9 cellular contexts compared by ENCODE assay signal in the genomic region with DNA sequence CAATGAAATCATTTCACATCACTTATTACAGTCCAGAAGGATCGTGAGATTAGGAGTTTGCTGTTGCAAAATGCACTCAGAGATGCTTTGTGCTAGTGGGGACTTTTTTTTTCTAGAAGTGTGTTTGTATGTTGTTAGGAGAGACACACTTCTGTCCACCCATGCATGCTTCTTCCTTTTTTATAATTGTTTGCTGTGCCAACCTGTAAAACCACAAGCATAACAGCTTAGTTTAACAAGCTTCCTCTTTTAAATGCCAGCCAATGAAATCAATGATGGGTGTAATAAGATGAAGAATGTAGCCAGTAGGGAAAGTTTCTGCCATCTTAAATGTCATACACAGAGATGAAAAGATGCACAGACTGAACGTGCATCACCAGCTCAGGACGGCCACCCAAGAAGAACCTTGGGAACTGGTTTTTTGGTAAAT.
DNase-seq lines count a peak whose midpoint lies in the region; ATAC-seq and TF ChIP-seq lines count a peak whose summit lies in the region.
"Had no signal": no experiment of that assay in that cellular context is flagged by ENCODE, and none has a peak within 500 bp of the region (broad histone marks: within the 10 kb centered on the region; RNA-seq: fewer than 3 reads in every experiment).

No MANE protein-coding gene starts in this region.

- no peaks in the 10 kb centered on the region for H3K36me3 ChIP-seq in neutrophil

- TF ChIP-seq POLR2A in erythroblast (IDR thresholded peaks at IDR 0.05; ENCODE audit: low read length), result no peak

- peak; percentile 11 for TF ChIP-seq CTCF in neutrophil (IDR thresholded peaks at IDR 0.05)

- H3K9me3 ChIP-seq in neutrophil, result no peaks in the 10 kb centered on the region

- H3K27ac ChIP-seq in neutrophil, result peak overlapping the region; percentile 82

- DNase-seq in NCI-H345 (lab: John Stamatoyannopoulos, UW), result peak; percentile 16
- no peak for DNase-seq in NCI-H345 treated with DMSO at 0.1 percent for 48 hours (lab: John Stamatoyannopoulos, UW; ENCODE audit: unreplicated experiment)
- DNase-seq in SKM-1 (lab: John Stamatoyannopoulos, UW; ENCODE audit: unreplicated experiment), result peak; percentile 74
- DNase-seq in 8988T, result no peak
- DNase-seq in erythroblast (lab: John Stamatoyannopoulos, UW), result no peak
- DNase-seq: NCI-H524 had no signal

- peak overlapping the region in 1 of 2 experiments; percentile 36 for H3K4me3 ChIP-seq in neutrophil (ENCODE audit: low read depth in 1 of 2, low read length in 1 of 2)

- H3K4me1 ChIP-seq in neutrophil (ENCODE audit: control insufficient read depth in 1 of 2, insufficient read depth in 1 of 2, low read depth in 1 of 2, low read length in 1 of 2), result peaks cover 33 to 37% of the 10 kb centered on the region in 2 experiments

- no peaks in the 10 kb centered on the region for H3K27me3 ChIP-seq in neutrophil

- ATAC-seq in HG03135 (IDR thresholded peaks at IDR 0.05; ENCODE audit: unreplicated experiment) (peak; percentile 44), GM21515 (IDR thresholded peaks at IDR 0.05; ENCODE audit: unreplicated experiment) (no peak)

Comparison
In these comparisons a context has a peak if more than half of its experiments do, and no peak if none do; other contexts are left out.
1. DNase-seq: peak in NCI-H345 (single experiment) and SKM-1 (single experiment); none in NCI-H345 treated with DMSO at 0.1 percent for 48 hours (single experiment), 8988T (single experiment) and erythroblast (0 of 2).